ENCODE assay signal across 1 cellular context in genomic region chr2:237603049-237603717, GRCh38.
TF ChIP-seq lines count a peak whose summit lies in the region.

No MANE protein-coding gene starts in this region.

TF ChIP-seq in K562, 482 proteins besides CTCF, POLR2A, EP300 and RAD21:
- TF ChIP-seq NBN (IDR thresholded peaks at IDR 0.05; ENCODE audit: low read depth) (no peak), POLR2B (IDR thresholded peaks at IDR 0.05; ENCODE audit: low read depth, partially characterized antibody) (no peak), CTCFL (IDR thresholded peaks at IDR 0.05; ENCODE audit: borderline replicate concordance, insufficient read depth, low read depth, low read length, poor library complexity, severe bottlenecking) (no peak), ZNF766 (CRISPR knock-in tag; conservative IDR thresholded peaks at IDR 0.05) (no peak), RBM25 (IDR thresholded peaks at IDR 0.05; ENCODE audit: low read depth, low read length, severe bottlenecking) (peak; percentile 65)
